Comparison of ENCODE assay signal across 9 cellular contexts in the genomic region with DNA sequence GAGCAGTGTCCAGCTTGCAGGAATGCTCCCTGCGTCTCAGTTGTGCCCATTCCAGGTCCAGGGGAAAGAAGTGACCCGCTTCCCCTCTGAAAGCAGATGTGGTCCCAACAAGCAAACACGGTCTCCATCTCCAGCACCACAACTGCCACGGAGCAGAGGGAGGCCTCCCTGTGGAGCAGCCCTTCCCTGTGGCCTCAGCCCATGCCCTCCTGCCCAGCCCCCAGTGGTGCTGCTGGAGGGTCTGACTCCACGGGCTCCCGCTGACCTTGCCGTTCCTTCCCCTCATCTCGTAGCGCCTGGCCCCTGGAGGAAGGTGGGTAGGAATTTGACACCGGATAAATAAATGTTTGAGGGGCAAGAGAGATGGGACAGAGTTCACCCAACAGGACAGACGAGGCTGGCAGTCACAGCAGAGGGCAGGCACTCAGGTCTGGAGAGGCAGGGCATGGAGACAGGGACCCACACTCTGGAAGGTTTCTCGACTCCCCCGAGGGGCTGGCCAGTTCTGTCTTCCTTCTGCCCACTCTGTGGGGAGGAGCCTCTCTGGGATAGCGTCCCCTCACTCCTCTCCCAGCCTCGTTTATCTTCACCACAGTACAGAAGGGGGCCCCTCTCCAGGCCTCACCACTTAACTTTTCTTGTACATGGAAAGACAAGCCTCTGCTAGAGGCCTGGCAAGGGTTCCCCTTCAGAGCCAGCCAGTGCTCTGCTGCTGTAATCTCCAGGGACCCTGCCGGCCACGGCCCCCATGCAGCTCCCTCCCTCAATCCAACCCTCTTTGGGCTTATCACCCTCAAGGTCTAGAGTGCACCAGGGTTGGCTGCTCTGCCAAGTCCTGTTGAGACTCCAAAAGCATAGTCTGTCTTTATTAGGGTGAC. TPM values are rescaled to one million over a fixed set of nuclear protein-coding genes. Genes with fewer than 3 reads are reported as not detected.
DNase-seq lines count a peak whose midpoint lies in the region; ATAC-seq and TF ChIP-seq lines count a peak whose summit lies in the region.
"Had no signal": no experiment of that assay in that cellular context is flagged by ENCODE, and none has a peak within 500 bp of the region (broad histone marks: within the 10 kb centered on the region; RNA-seq: fewer than 3 reads in every experiment).

No MANE protein-coding gene starts in this region.

- H3K27ac ChIP-seq in SK-N-MC (peak overlapping the region; percentile 81), left ventricle myocardium inferior (replicated peaks) (peak overlapping the region; percentile 79), rectal smooth muscle tissue (ENCODE audit: low read depth, low read length) (peak overlapping the region; percentile 8)

- peak overlapping the region; percentile 52 for H3K27ac Mint-ChIP-seq in Calu3 (ENCODE audit: unreplicated experiment)

- TF ChIP-seq CTCF in Calu3 (IDR thresholded peaks at IDR 0.05; ENCODE audit: unreplicated experiment) (no peak), left ventricle myocardium inferior (IDR thresholded peaks at IDR 0.05; ENCODE audit: borderline replicate concordance) (no peak)

- peaks cover 43% of the 10 kb centered on the region for H3K36me3 Mint-ChIP-seq in Calu3 (ENCODE audit: insufficient read depth, unreplicated experiment)

- H3K9ac ChIP-seq in SK-N-MC (ENCODE audit: insufficient read length) (no peak overlapping the region), rectal smooth muscle tissue (ENCODE audit: low read length) (no peak overlapping the region)

- ATAC-seq in GM19395 (IDR thresholded peaks at IDR 0.05; ENCODE audit: unreplicated experiment): no peak
- no peak for ATAC-seq in HG02970 (IDR thresholded peaks at IDR 0.05; ENCODE audit: low FRiP score, unreplicated experiment)

- intact Hi-C loops in Calu3 (cut with micrococcal nuclease; ENCODE audit: unreplicated experiment): no loop called here
- intact Hi-C loops in left ventricle myocardium inferior (cut with micrococcal nuclease): no loop called here

- CTCF ChIA-PET in Calu3 (lab: Charles Lee): no interaction called here

- no peak overlapping the region for H3K4me3 Mint-ChIP-seq in Calu3 (ENCODE audit: low read depth, unreplicated experiment)

- BruUV-seq in Calu3 (replicated peaks; lab: Mats Ljungman, UMichigan): no TSS peak

- DNase-seq in Calu3: no peak
- DNase-seq in SK-N-MC (ENCODE audit: low read depth, low spot score): no peak
- DNase-seq in left ventricle myocardium inferior: no peak
- no peak for DNase-seq in cerebellar cortex (ENCODE audit: low spot score)
- no peak for DNase-seq in HK-2 (ENCODE audit: unreplicated experiment)
- DNase-seq: NCI-H1694 treated with DMSO at 0.1 percent for 48 hours had no signal

- no peak overlapping the region for H3K4me3 ChIP-seq in SK-N-MC
- no peak overlapping the region for H3K4me3 ChIP-seq in left ventricle myocardium inferior
- no peak overlapping the region for H3K4me3 ChIP-seq in rectal smooth muscle tissue (ENCODE audit: low read length)

- H3K9me3 Mint-ChIP-seq in Calu3 (ENCODE audit: low read depth, unreplicated experiment): peaks cover 3% of the 10 kb centered on the region

- peaks cover 18% of the 10 kb centered on the region for H3K4me1 Mint-ChIP-seq in Calu3 (ENCODE audit: low read depth, unreplicated experiment)

- no peaks in the 10 kb centered on the region for H3K27me3 Mint-ChIP-seq in Calu3 (ENCODE audit: unreplicated experiment)

- H3K4me1 ChIP-seq in left ventricle myocardium inferior: peaks cover 79% of the 10 kb centered on the region
- H3K4me1 ChIP-seq in rectal smooth muscle tissue (ENCODE audit: control insufficient read depth, insufficient read depth, low read length): peaks cover 16% of the 10 kb centered on the region

- H3K36me3 ChIP-seq in SK-N-MC (ENCODE audit: insufficient read depth, low read length) (peaks cover 25% of the 10 kb centered on the region), left ventricle myocardium inferior (peaks cover 23% of the 10 kb centered on the region), rectal smooth muscle tissue (ENCODE audit: control insufficient read depth, insufficient read depth, low read length) (no peaks in the 10 kb centered on the region)

- no peaks in the 10 kb centered on the region for H3K27me3 ChIP-seq in left ventricle myocardium inferior (ENCODE audit: low read depth)
- no peaks in the 10 kb centered on the region for H3K27me3 ChIP-seq in rectal smooth muscle tissue (ENCODE audit: control insufficient read depth, insufficient read depth, low read length)

- H3K9me3 ChIP-seq in SK-N-MC (ENCODE audit: low read depth, low read length) (no peaks in the 10 kb centered on the region), left ventricle myocardium inferior (replicated peaks) (no peaks in the 10 kb centered on the region)

RNA-seq across cellular contexts. Expression of a gene that starts 7.5 kb away (rescaled TPM):
- total RNA-seq in Calu3 (2022) (22.1 and 27.9 TPM in 2 replicates), left ventricle myocardium inferior (61.7 TPM)

RNA-seq across cellular contexts. Expression of a gene that starts 44.1 kb away (rescaled TPM):
- 30.5 and 33.2 TPM in 2 replicates for total RNA-seq in Calu3 (2022)
- 12.1 TPM for total RNA-seq in left ventricle myocardium inferior

Comparison
In these comparisons a context has a peak if more than half of its experiments do, and no peak if none do; other contexts are left out.
1. H3K27ac ChIP-seq: peak in every context shown above with its lines; median percentile 81 in SK-N-MC; 79 in left ventricle myocardium inferior; 8 in rectal smooth muscle tissue.